In genomic region chr19:35612224-35612558, GRCh38 we compare ENCODE assay signal across 9 cellular contexts. TPM values are rescaled to one million over a fixed set of nuclear protein-coding genes. Genes with fewer than 3 reads are reported as not detected.
A peak's percentile ranks its signal among the peaks of the same experiment; 100 is the strongest.
DNase-seq lines count a peak whose midpoint lies in the region; ATAC-seq and TF ChIP-seq lines count a peak whose summit lies in the region.
"Had no signal": no experiment of that assay in that cellular context is flagged by ENCODE, and none has a peak within 500 bp of the region (broad histone marks: within the 10 kb centered on the region; RNA-seq: fewer than 3 reads in every experiment).

No MANE protein-coding gene starts in this region.

- DNase-seq in Caco-2 = no peak
- no peak for DNase-seq in retina
- no peak for DNase-seq in T-helper 9 cell
- DNase-seq in NCI-H187 treated with DMSO at 0.1 percent for 48 hours (lab: John Stamatoyannopoulos, UW) = no peak

- POLR2A ChIA-PET in Caco-2 (lab: Charles Lee) = interaction anchor here (0.9 kb wide), 1 partner anchor 36 kb away, joined by 4 read pairs; the partner anchor contains the start of gene COX6B1

- peaks cover 12% of the 10 kb centered on the region for H3K9me3 Mint-ChIP-seq in Caco-2 (ENCODE audit: unreplicated experiment)

- no peaks in the 10 kb centered on the region for H3K27me3 Mint-ChIP-seq in Caco-2 (ENCODE audit: insufficient read depth, unreplicated experiment)

- H3K27ac Mint-ChIP-seq in Caco-2 (ENCODE audit: unreplicated experiment) = peak overlapping the region; percentile 93

- H3K4me3 Mint-ChIP-seq in Caco-2 (ENCODE audit: unreplicated experiment) = peak overlapping the region; percentile 89

- peaks cover 15% of the 10 kb centered on the region for H3K36me3 Mint-ChIP-seq in Caco-2 (ENCODE audit: insufficient read depth, unreplicated experiment)

- TF ChIP-seq CTCF in Caco-2 (IDR thresholded peaks at IDR 0.05; ENCODE audit: insufficient read depth in 1 of 2, low read depth in 1 of 2, low read length in 1 of 2, severe bottlenecking in 1 of 2, unreplicated experiment in 1 of 2) (no peak), OCI-LY3 (IDR thresholded peaks at IDR 0.05; ENCODE audit: low read depth, low read length) (no peak), parathyroid adenoma (IDR thresholded peaks at IDR 0.05) (no peak)

- H2AFZ ChIP-seq in OCI-LY3 (ENCODE audit: low read depth, low read length) (peak overlapping the region; percentile 65), parathyroid adenoma (peak overlapping the region; percentile 79)

- peak overlapping the region; percentile 47; the same call in 1 of the 2 replicates for H3K9ac ChIP-seq in OCI-LY3 (ENCODE audit: low read length)
- peak overlapping the region; percentile 19 for H3K9ac ChIP-seq in endocrine pancreas (ENCODE audit: control insufficient read depth, insufficient read depth, low read length)
- H3K9ac ChIP-seq in parathyroid adenoma = no peak overlapping the region

- no peak for ATAC-seq in GM21360 (IDR thresholded peaks at IDR 0.05; ENCODE audit: unreplicated experiment)

- H3K4me2 ChIP-seq in OCI-LY3 (ENCODE audit: low read length) (peak overlapping the region; percentile 83), parathyroid adenoma (ENCODE audit: low read length) (peak overlapping the region; percentile 96)

- H3K9me3 ChIP-seq in Caco-2 (peaks cover 11% of the 10 kb centered on the region), OCI-LY3 (ENCODE audit: insufficient read depth, low read length) (0 out of 2 replicates have a peak, but pooled peaks cover 4% of the 10 kb centered on the region), endocrine pancreas (ENCODE audit: control insufficient read depth, low read length) (no peaks in the 10 kb centered on the region), parathyroid adenoma (ENCODE audit: control insufficient read depth, low read length) (no peaks in the 10 kb centered on the region)

- CTCF ChIA-PET in Caco-2 (lab: Charles Lee) = interaction anchor here (0.6 to 1.0 kb wide), 2 partner anchors 10 to 102 kb away, joined by 3 to 4 read pairs; no protein-coding TSS in a partner anchor

- BruUV-seq in Caco-2 (replicated peaks; lab: Mats Ljungman, UMichigan) = no TSS peak

- H3K27ac ChIP-seq in OCI-LY3 (ENCODE audit: low read length) (no peak overlapping the region; the same call in 1 of the 2 replicates), parathyroid adenoma (no peak overlapping the region)

- intact Hi-C loops in Caco-2 (cut with micrococcal nuclease; ENCODE audit: unreplicated experiment) = loop anchor here (1.0 to 2.0 kb wide), 2 partner anchors 16 to 33 kb away; no protein-coding TSS in a partner anchor

- H3K27me3 ChIP-seq in Caco-2 (replicated peaks; ENCODE audit: control insufficient read depth, insufficient read depth, low read length) (no peaks in the 10 kb centered on the region), OCI-LY3 (ENCODE audit: low read depth, low read length) (no peaks in the 10 kb centered on the region), endocrine pancreas (ENCODE audit: control insufficient read depth, insufficient read depth, low read length) (no peaks in the 10 kb centered on the region), parathyroid adenoma (ENCODE audit: control insufficient read depth, insufficient read depth, low read length) (no peaks in the 10 kb centered on the region)

- peaks cover 9% of the 10 kb centered on the region for H3K4me1 Mint-ChIP-seq in Caco-2 (ENCODE audit: low read depth, unreplicated experiment)

- no peaks in the 10 kb centered on the region for H4K20me1 ChIP-seq in OCI-LY3 (ENCODE audit: insufficient read depth, low read length)

- H3K36me3 ChIP-seq in Caco-2 (ENCODE audit: control insufficient read depth, insufficient read depth, low read length) = no peaks in the 10 kb centered on the region
- H3K36me3 ChIP-seq in OCI-LY3 (replicated peaks; ENCODE audit: low read depth, low read length) = peaks cover 12% of the 10 kb centered on the region
- H3K36me3 ChIP-seq in endocrine pancreas (ENCODE audit: control insufficient read depth, insufficient read depth, low read length) = no peaks in the 10 kb centered on the region
- H3K36me3 ChIP-seq in parathyroid adenoma (ENCODE audit: control insufficient read depth, insufficient read depth, low read length) = no peaks in the 10 kb centered on the region

- peak overlapping the region; percentile 94 for H3K4me3 ChIP-seq in Caco-2 (ENCODE audit: low read depth, low read length)
- peak overlapping the region; percentile 79 for H3K4me3 ChIP-seq in OCI-LY3 (ENCODE audit: low read length)
- H3K4me3 ChIP-seq in endocrine pancreas (ENCODE audit: control insufficient read depth, insufficient read depth, low read length) = peak overlapping the region; percentile 40
- peak overlapping the region; percentile 68 for H3K4me3 ChIP-seq in parathyroid adenoma (ENCODE audit: low read depth, low read length)

- 0 out of 2 replicates have a peak, but pooled peaks cover 4% of the 10 kb centered on the region for H3K4me1 ChIP-seq in Caco-2
- peaks cover 29% of the 10 kb centered on the region for H3K4me1 ChIP-seq in OCI-LY3 (ENCODE audit: low read length)
- no peaks in the 10 kb centered on the region for H3K4me1 ChIP-seq in endocrine pancreas (ENCODE audit: control insufficient read depth, insufficient read depth, low read length)
- H3K4me1 ChIP-seq in parathyroid adenoma = no peaks in the 10 kb centered on the region

- H3K79me2 ChIP-seq in OCI-LY3 (ENCODE audit: low read length) = peaks cover 10% of the 10 kb centered on the region; the same call in 1 of the 2 replicates
- H3K79me2 ChIP-seq in parathyroid adenoma = no peaks in the 10 kb centered on the region

RNA-seq across cellular contexts. Expression of gene HAUS5, which starts 0.3 kb away (rescaled TPM):
- total RNA-seq in Caco-2 (2022) = 26.4 and 27.9 TPM in 2 replicates

RNA-seq across cellular contexts. Expression of gene RBM42, which starts 16.6 kb away (rescaled TPM):
- total RNA-seq in Caco-2 (2022) = 140 and 165 TPM in 2 replicates

RNA-seq across cellular contexts. Expression of gene PMIS2, which starts 26.2 kb away (rescaled TPM):
- not detected in 2 replicates for total RNA-seq in Caco-2 (2022)
- total RNA-seq: temporal lobe had no signal

RNA-seq across cellular contexts. Expression of gene ETV2, which starts 29.4 kb away (rescaled TPM):
- 0.77 and 1.3 TPM in 2 replicates for total RNA-seq in Caco-2 (2022)
- total RNA-seq: temporal lobe had no signal

RNA-seq across cellular contexts. Expression of gene COX6B1, which starts 35.9 kb away (rescaled TPM):
- 551 and 639 TPM in 2 replicates for total RNA-seq in Caco-2 (2022)

Comparison
In these comparisons a context has a peak if more than half of its experiments do, and no peak if none do; other contexts are left out.
1. H3K4me3 ChIP-seq: peak in every context shown above with its lines; median percentile 94 in Caco-2; 79 in OCI-LY3; 68 in parathyroid adenoma; 40 in endocrine pancreas.